10 cellular contexts compared by ENCODE assay signal in genomic region chr6:28898710-28898965, GRCh38. TPM values are rescaled to one million over a fixed set of nuclear protein-coding genes. Genes with fewer than 3 reads are reported as not detected.
DNase-seq lines count a peak whose midpoint lies in the region; ATAC-seq, FAIRE-seq and TF ChIP-seq lines count a peak whose summit lies in the region.
"Had no signal": no experiment of that assay in that cellular context is flagged by ENCODE, and none has a peak within 500 bp of the region (broad histone marks: within the 10 kb centered on the region; RNA-seq: fewer than 3 reads in every experiment).

No MANE protein-coding gene starts in this region.

- H3K27ac Mint-ChIP-seq in activated T-cell treated with anti-CD3 and anti-CD28 coated beads, Interleukin-2, amount 50 U/mL, for 72 hours, result peak overlapping the region; percentile 63
- peak overlapping the region; percentile 76 for H3K27ac Mint-ChIP-seq in progenitor cell of endocrine pancreas

- peak overlapping the region; percentile 88 for H3K27ac ChIP-seq in OCI-LY1 (ENCODE audit: low read depth, low read length, poor library complexity, severe bottlenecking)
- peak overlapping the region; percentile 98; the same call in 2 of the 3 replicates for H3K27ac ChIP-seq in K562 (ENCODE audit: extremely low read depth, low read depth, low read length)

- H3K79me2 ChIP-seq in OCI-LY1 (ENCODE audit: insufficient read depth, low read length) (no peaks in the 10 kb centered on the region), K562 (ENCODE audit: control insufficient read depth, insufficient read depth, low read length) (peaks cover 10% of the 10 kb centered on the region; the same call in 2 of the 3 replicates)

- no peak for TF ChIP-seq POLR2A in K562 (conservative IDR thresholded peaks at IDR 0.05)
- TF ChIP-seq POLR2A in lower leg skin (IDR thresholded peaks at IDR 0.05), result no peak

- H3K36me3 ChIP-seq in OCI-LY1 (ENCODE audit: insufficient read depth, low read length) (peaks cover 34% of the 10 kb centered on the region), K562 (ENCODE audit: control insufficient read depth, insufficient read depth, low read length) (peaks cover 39% of the 10 kb centered on the region)

- peaks cover 22% of the 10 kb centered on the region for H3K4me1 Mint-ChIP-seq in activated T-cell treated with anti-CD3 and anti-CD28 coated beads, Interleukin-2, amount 50 U/mL, for 72 hours (ENCODE audit: low read depth)
- peaks cover 9% of the 10 kb centered on the region for H3K4me1 Mint-ChIP-seq in progenitor cell of endocrine pancreas (ENCODE audit: low read depth)

- DNase-seq in activated T-cell treated with anti-CD3 and anti-CD28 coated beads, Interleukin-2, amount 50 U/mL, for 72 hours, result no peak
- DNase-seq in activated T-cell treated with anti-CD3 and anti-CD28 coated beads for 4 hours (no peak), K562 (ENCODE audit: extremely low read depth in 1 of 4, low spot score in 3 of 4) (no peak), progenitor cell of endocrine pancreas (ENCODE audit: low spot score, unreplicated experiment) (no peak), lower leg skin (ENCODE audit: low spot score in 2 of 2) (no peak)
- DNase-seq: NCI-H2107 had no signal

- H2AFZ ChIP-seq in OCI-LY1 (ENCODE audit: low read length), result no peak overlapping the region
- no peak overlapping the region for H2AFZ ChIP-seq in K562 (ENCODE audit: low read depth, low read length)

- no peaks in the 10 kb centered on the region for H3K27me3 Mint-ChIP-seq in activated T-cell treated with anti-CD3 and anti-CD28 coated beads, Interleukin-2, amount 50 U/mL, for 72 hours (ENCODE audit: low read depth)
- H3K27me3 Mint-ChIP-seq in progenitor cell of endocrine pancreas, result no peaks in the 10 kb centered on the region

- no peak for TF ChIP-seq RAD21 in K562 (CRISPR knock-in tag; conservative IDR thresholded peaks at IDR 0.05 in 1 of 2, IDR thresholded peaks at IDR 0.05 in 1 of 2)

- POLR2A ChIA-PET in K562 (lab: Yijun Ruan, JAX), result interaction anchor here (0.6 to 4.8 kb wide), 10 partner anchors 9 to 285 kb away, joined by 3 to 23 read pairs (median 4); no protein-coding TSS in a partner anchor

- no peak for ATAC-seq in activated T-cell treated with anti-CD3 and anti-CD28 coated beads, Interleukin-2, amount 50 U/mL, for 72 hours (replicated peaks in 1 of 2)
- no peak for ATAC-seq in K562
- ATAC-seq in GM21367 (IDR thresholded peaks at IDR 0.05; ENCODE audit: unreplicated experiment), result no peak
- no peak for ATAC-seq in GM19023 (IDR thresholded peaks at IDR 0.05; ENCODE audit: unreplicated experiment)
- ATAC-seq: left ventricle myocardium superior had no signal

- H4K20me1 ChIP-seq in OCI-LY1 (ENCODE audit: insufficient read depth, low read length) (no peaks in the 10 kb centered on the region), K562 (replicated peaks; ENCODE audit: control insufficient read depth, insufficient read depth, low read length) (no peaks in the 10 kb centered on the region)

- intact Hi-C loops in K562 (cut with micrococcal nuclease), result loop anchor here (1.0 kb wide), 1 partner anchor 118 kb away; no protein-coding TSS in a partner anchor
- intact Hi-C loops in lower leg skin (cut with DNase I; ENCODE audit: low total_unique reads), result no loop called here

- H3K9me3 ChIP-seq in OCI-LY1 (ENCODE audit: low read length) (no peaks in the 10 kb centered on the region), K562 (replicated peaks; ENCODE audit: control insufficient read depth, insufficient read depth, low read depth, low read length) (no peaks in the 10 kb centered on the region)

- no TSS peak for BruUV-seq in K562 (replicated peaks; lab: Mats Ljungman, UMichigan)

- peak overlapping the region; percentile 66 to 93 for H3K4me3 Mint-ChIP-seq in activated T-cell treated with anti-CD3 and anti-CD28 coated beads, Interleukin-2, amount 50 U/mL, for 72 hours
- peak overlapping the region; percentile 65 for H3K4me3 Mint-ChIP-seq in progenitor cell of endocrine pancreas (ENCODE audit: low read depth)

- TF ChIP-seq CTCF in OCI-LY1 (IDR thresholded peaks at IDR 0.05; ENCODE audit: low read length) (peak; percentile 17; the same call in 1 of the 2 replicates), K562 (IDR thresholded peaks at IDR 0.05 in 2 of 3, conservative IDR thresholded peaks at IDR 0.05 in 1 of 3; ENCODE audit: insufficient read depth in 2 of 3, low read depth in 1 of 3, low read length in 3 of 3) (no peak), progenitor cell of endocrine pancreas (IDR thresholded peaks at IDR 0.05; ENCODE audit: unreplicated experiment) (no peak), lower leg skin (IDR thresholded peaks at IDR 0.05) (no peak)

- peaks cover 16% of the 10 kb centered on the region for H3K4me1 ChIP-seq in OCI-LY1 (ENCODE audit: insufficient read depth, low read length, severe bottlenecking)
- peaks cover 4 to 8% of the 10 kb centered on the region in 2 experiments; a peak in 3 of 5 replicates for H3K4me1 ChIP-seq in K562 (replicated peaks in 1 of 2; ENCODE audit: control insufficient read depth in 2 of 2, insufficient read depth in 2 of 2, low read length in 2 of 2)

- no peak for FAIRE-seq in K562 (lab: Jason Lieb, UNC)

- TF ChIP-seq EP300 in K562 (IDR thresholded peaks at IDR 0.05; ENCODE audit: low read length), result no peak

- H3K36me3 Mint-ChIP-seq in activated T-cell treated with anti-CD3 and anti-CD28 coated beads, Interleukin-2, amount 50 U/mL, for 72 hours (ENCODE audit: insufficient read depth in 2 of 2), result peaks cover 11 to 13% of the 10 kb centered on the region in 2 donors
- H3K36me3 Mint-ChIP-seq in progenitor cell of endocrine pancreas (ENCODE audit: insufficient read depth), result peaks cover 8% of the 10 kb centered on the region

- H3K9ac ChIP-seq in OCI-LY1 (ENCODE audit: low read length), result no peak overlapping the region
- H3K9ac ChIP-seq in K562 (ENCODE audit: insufficient read depth in 1 of 2, low read depth in 2 of 2, low read length in 2 of 2), result peak overlapping the region in 1 of 2 experiments; percentile 99; a peak in 2 of 4 replicates

- 86% methylated on average over 2 of the region's 2 CpGs for WGBS in K562 (ENCODE audit: insufficient coverage, low coverage, missing lambda C conversion rate)
- 74 to 88% methylated on average over 2 of the region's 2 CpGs for WGBS in lower leg skin, 2 donors

- H3K27me3 ChIP-seq in OCI-LY1 (ENCODE audit: insufficient read depth, low read length), result no peaks in the 10 kb centered on the region
- no peaks in the 10 kb centered on the region for H3K27me3 ChIP-seq in K562 (ENCODE audit: control insufficient read depth in 2 of 2, insufficient read depth in 2 of 2, low read length in 2 of 2)

- no peaks in the 10 kb centered on the region for H3K9me2 ChIP-seq in OCI-LY1 (ENCODE audit: low read depth, low read length)

- in situ Hi-C loops in K562 (cut with MboI), result no loop called here

- H3K9me1 ChIP-seq in K562 (ENCODE audit: control insufficient read depth, insufficient read depth, low read length), result no peaks in the 10 kb centered on the region

- H3F3A ChIP-seq in OCI-LY1 (ENCODE audit: insufficient read depth, low read length), result peaks cover 18% of the 10 kb centered on the region

- H3K4me2 ChIP-seq in OCI-LY1 (ENCODE audit: low read length) (peak overlapping the region; percentile 73; the same call in 1 of the 2 replicates), K562 (ENCODE audit: insufficient read depth, low read length) (0 out of 2 replicates have a peak overlapping the region, but pooled peaks have one; percentile 88)

- peaks cover 0 to 2% of the 10 kb centered on the region in 2 donors for H3K9me3 Mint-ChIP-seq in activated T-cell treated with anti-CD3 and anti-CD28 coated beads, Interleukin-2, amount 50 U/mL, for 72 hours
- H3K9me3 Mint-ChIP-seq in progenitor cell of endocrine pancreas (ENCODE audit: low read depth), result no peaks in the 10 kb centered on the region

- CTCF ChIA-PET in K562 (lab: Yijun Ruan, JAX; ENCODE audit: low intra/inter-chr PET ratio), result no interaction called here

- no peak overlapping the region for H3K4me3 ChIP-seq in OCI-LY1 (ENCODE audit: low read depth, low read length, poor library complexity, severe bottlenecking)
- H3K4me3 ChIP-seq in K562, result no peak overlapping the region
- H3K4me3 ChIP-seq in lower leg skin (ENCODE audit: low read depth, poor library complexity, severe bottlenecking), result no peak overlapping the region

TF ChIP-seq in K562, 482 proteins besides CTCF, POLR2A, EP300 and RAD21 (continues in another document):
- no peak for TF ChIP-seq ELK1 (CRISPR knock-in tag; IDR thresholded peaks at IDR 0.05)
- no peak for TF ChIP-seq ZNF146 (CRISPR knock-in tag; IDR thresholded peaks at IDR 0.05; ENCODE audit: unreplicated experiment)
- 0 out of 2 replicates have a peak, but pooled peaks have one; percentile 10 for TF ChIP-seq ILF3 (IDR thresholded peaks at IDR 0.05; ENCODE audit: borderline replicate concordance)

RNA-seq across cellular contexts. Expression of gene TRIM27, which starts 25.1 kb away (rescaled TPM):
- total RNA-seq in activated T-cell treated with anti-CD3 and anti-CD28 coated beads, Interleukin-2, amount 50 U/mL, for 72 hours, result 10 to 100 TPM; 50.7 to 51.1 TPM
- total RNA-seq in K562 (2011; cell fraction: chromatin; rRNA removed; ENCODE audit: low replicate concordance), result 367 and 380 TPM in 2 replicates
- 219 and 229 TPM in 2 replicates for total RNA-seq in K562 (2011; cell fraction: nucleolus; rRNA removed)
- total RNA-seq in K562 (2011; cell fraction: nucleoplasm; rRNA removed), result 317 and 452 TPM in 2 replicates
- total RNA-seq in K562 (2014; rRNA removed), result 145 and 157 TPM in 2 replicates
- total RNA-seq in K562 (2014; rRNA removed; fragmentation: Illumina TruSeq; extraction: Trizol), result 126 and 129 TPM in 2 replicates
- 141 and 156 TPM in 2 replicates for total RNA-seq in K562 (2015; rRNA removed; fragmentation: Illumina TruSeq; extraction: Trizol)
- total RNA-seq in K562 (2021), result 122 and 127 TPM in 2 replicates
- polyA plus RNA-seq in K562 (2011; rRNA removed), result 206 and 235 TPM in 2 replicates
- polyA plus RNA-seq in K562 (2011; cell fraction: cytosol; rRNA removed), result 186 and 195 TPM in 2 replicates
- 387 and 419 TPM in 2 replicates for polyA plus RNA-seq in K562 (2011; cell fraction: nucleus; rRNA removed)
- polyA plus RNA-seq in K562 (2012), result 101 and 114 TPM in 2 replicates
- polyA plus RNA-seq in K562 (2014; fragmentation: Illumina TruSeq; extraction: Trizol), result 90.9 and 99.7 TPM in 2 replicates
- 10 to 100 TPM; 37.7 to 49.6 TPM for polyA plus RNA-seq in K562 (2014; fragmentation: Nextera tagmentation; extraction: Ambion mirVana)
- 118 TPM in 2 replicates for polyA plus RNA-seq in K562 (2014; rRNA removed)
- 250 and 288 TPM in 2 replicates for polyA minus RNA-seq in K562 (2011; rRNA and poly(A)+ RNA removed)
- 93.5 and 114 TPM in 2 replicates for polyA minus RNA-seq in K562 (2011; cell fraction: cytosol; rRNA and poly(A)+ RNA removed)
- 159 and 183 TPM in 2 replicates for polyA minus RNA-seq in K562 (2011; cell fraction: nucleus; rRNA and poly(A)+ RNA removed)
- total RNA-seq in progenitor cell of endocrine pancreas, result 91.8 and 97.3 TPM in 2 replicates
- 10 to 100 TPM; 32.2 to 38.9 (median 35.6) TPM for total RNA-seq in lower leg skin
